In the genomic region with DNA sequence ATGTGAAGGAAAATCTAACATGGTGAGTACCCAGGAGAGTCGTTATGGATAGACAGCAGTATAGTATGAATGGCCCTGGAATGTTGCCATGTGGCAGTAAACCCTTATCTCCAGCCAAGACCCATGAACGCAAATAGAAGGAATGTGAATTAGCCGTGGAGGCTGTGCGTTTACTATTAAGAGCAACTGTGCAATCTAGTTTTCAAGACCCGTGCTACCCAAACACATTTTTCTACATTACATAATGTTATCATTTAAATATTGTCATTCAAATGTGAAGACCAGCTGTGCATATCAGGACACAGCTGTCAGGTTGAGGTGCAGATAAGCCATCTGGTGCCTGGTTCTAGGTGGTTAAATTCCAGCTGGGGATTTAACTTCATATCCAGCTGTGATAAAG, we compare ENCODE assay signal across 20 cellular contexts. TPM values are rescaled to one million over a fixed set of nuclear protein-coding genes. Genes with fewer than 3 reads are reported as not detected.
DNase-seq lines count a peak whose midpoint lies in the region; ATAC-seq, FAIRE-seq and TF ChIP-seq lines count a peak whose summit lies in the region.
"Had no signal": no experiment of that assay in that cellular context is flagged by ENCODE, and none has a peak within 500 bp of the region (broad histone marks: within the 10 kb centered on the region; RNA-seq: fewer than 3 reads in every experiment).

No MANE protein-coding gene starts in this region.

- CTCF ChIA-PET in IMR-90 (lab: Yijun Ruan, JAX) = no interaction called here

- WGBS in IMR-90 (ENCODE audit: extremely low coverage in 2 of 2, insufficient read length in 1 of 2), 2 experiments = no CpG with 5 or more reads among the region's 5 CpGs
- 60 to 76% methylated on average over 1 to 3 of the region's 5 CpGs for WGBS in mesodermal cell (ENCODE audit: insufficient coverage in 2 of 2), 2 experiments

- H3K9ac ChIP-seq in IMR-90 (ENCODE audit: low read depth, low read length) (no peak overlapping the region), astrocyte (ENCODE audit: low read length) (no peak overlapping the region)
- H3K9ac ChIP-seq: BLaER1 treated with 17β-estradiol and CSF1 and Interleukin-3, amounts not matched to agents 10 nM and 100 nM had no signal

- H3K36me3 Mint-ChIP-seq in astrocyte (ENCODE audit: low read depth, unreplicated experiment) = peaks cover 4% of the 10 kb centered on the region
- H3K36me3 Mint-ChIP-seq: natural killer cell; stimulated activated effector memory CD8-positive, alpha-beta T cell treated with anti-CD3 and anti-CD28 coated beads, Interleukin-12 subunit alpha, Interleukin-12 subunit beta, amount 100 ng/mL, for 72 hours had no signal

- no peak overlapping the region for H2BK5ac ChIP-seq in IMR-90 (ENCODE audit: low read depth, low read length, poor library complexity, severe bottlenecking)

- H3K27me3 Mint-ChIP-seq in astrocyte (ENCODE audit: low read depth, unreplicated experiment) = no peaks in the 10 kb centered on the region

- dilution Hi-C loops in IMR-90 (cut with HindIII; ENCODE audit: low sequenced_read_pairs, unreplicated experiment) = no loop called here

- no peak overlapping the region for H2BK120ac ChIP-seq in IMR-90 (ENCODE audit: low read depth, low read length)

- H2AK9ac ChIP-seq in IMR-90 (replicated peaks; ENCODE audit: low read depth, low read length, poor library complexity) = no peak overlapping the region

- no peak overlapping the region for H2AK5ac ChIP-seq in IMR-90 (ENCODE audit: low read depth, low read length)

- H3K27ac ChIP-seq in IMR-90 (ENCODE audit: insufficient read depth, low read length) (no peak overlapping the region), astrocyte (ENCODE audit: low read depth, low read length) (no peak overlapping the region), mesodermal cell (ENCODE audit: low read depth, low read length, severe bottlenecking) (peak overlapping the region; percentile 20)
- H3K27ac ChIP-seq: BLaER1 treated with 17β-estradiol and CSF1 and Interleukin-3, amounts not matched to agents 10 nM and 100 nM; left lung; uterus had no signal

- POLR2A ChIA-PET in IMR-90 (lab: Charles Lee; ENCODE audit: unreplicated experiment) = no interaction called here

- H4K91ac ChIP-seq in IMR-90 (ENCODE audit: insufficient read depth, low read depth, low read length) = no peak overlapping the region

- TF ChIP-seq RAD21 in IMR-90 (IDR thresholded peaks at IDR 0.05; ENCODE audit: low read length) = no peak

- H3K4me2 ChIP-seq in IMR-90 (ENCODE audit: low read depth, low read length) (no peak overlapping the region), astrocyte (ENCODE audit: low read length) (no peak overlapping the region)
- H3K4me2 ChIP-seq: BLaER1 treated with 17β-estradiol and CSF1 and Interleukin-3, amounts not matched to agents 10 nM and 100 nM had no signal

- H3K79me1 ChIP-seq in IMR-90 (ENCODE audit: low read depth in 1 of 2, low read length in 2 of 2) = no peaks in the 10 kb centered on the region; a peak in 1 of 4 replicates

- no peak overlapping the region for H4K8ac ChIP-seq in IMR-90 (ENCODE audit: low read depth in 2 of 2, low read length in 2 of 2)

- H4K20me1 ChIP-seq in IMR-90 (ENCODE audit: insufficient read depth, low read length) (no peaks in the 10 kb centered on the region), astrocyte (ENCODE audit: insufficient read depth, low read length) (no peaks in the 10 kb centered on the region)
- H4K20me1 ChIP-seq: BLaER1 treated with 17β-estradiol and CSF1 and Interleukin-3, amounts not matched to agents 10 nM and 100 nM had no signal

- BruUV-seq in IMR-90 (replicated peaks; lab: Mats Ljungman, UMichigan) = no TSS peak

- no peaks in the 10 kb centered on the region for H3K9me1 ChIP-seq in IMR-90 (ENCODE audit: insufficient read depth, low read length)

- FAIRE-seq in astrocyte (lab: Jason Lieb, UNC) = no peak
- FAIRE-seq: bronchial epithelial cell, endometrium had no signal

- no peak overlapping the region for H3K14ac ChIP-seq in IMR-90 (replicated peaks; ENCODE audit: low read depth, low read length)

- H2BK15ac ChIP-seq in IMR-90 (ENCODE audit: low read depth, low read length) = no peak overlapping the region

- no peaks in the 10 kb centered on the region for H3K9me3 ChIP-seq in BE2C
- H3K9me3 ChIP-seq in IMR-90 (ENCODE audit: control insufficient read depth, insufficient read depth, low read length) = no peaks in the 10 kb centered on the region
- H3K9me3 ChIP-seq in astrocyte (ENCODE audit: insufficient read depth, low read depth, low read length) = no peaks in the 10 kb centered on the region
- no peaks in the 10 kb centered on the region for H3K9me3 ChIP-seq in mesodermal cell (ENCODE audit: control insufficient read depth, low read length)
- H3K9me3 ChIP-seq: BLaER1 treated with 17β-estradiol and CSF1 and Interleukin-3, amounts not matched to agents 10 nM and 100 nM; left lung; uterus had no signal

- intact Hi-C loops in IMR-90 (cut with micrococcal nuclease) = no loop called here

- TF ChIP-seq POLR2A in IMR-90 (IDR thresholded peaks at IDR 0.05; ENCODE audit: low read depth, low read length) = no peak

- ATAC-seq in IMR-90 (ENCODE audit: low read depth) (peak; percentile 78), HG03196 (IDR thresholded peaks at IDR 0.05; ENCODE audit: unreplicated experiment) (no peak)
- ATAC-seq: left lung; natural killer cell; stimulated activated effector memory CD8-positive, alpha-beta T cell treated with anti-CD3 and anti-CD28 coated beads, Interleukin-12 subunit alpha, Interleukin-12 subunit beta, amount 100 ng/mL, for 72 hours had no signal

- H2AFZ ChIP-seq in IMR-90 (replicated peaks; ENCODE audit: low read length, poor library complexity) (no peak overlapping the region), astrocyte (ENCODE audit: low read depth, low read length) (no peak overlapping the region)

- no peak overlapping the region for H3K4me3 Mint-ChIP-seq in astrocyte (ENCODE audit: unreplicated experiment)
- H3K4me3 Mint-ChIP-seq: activated T-helper 1 cell treated with anti-CD3 and anti-CD28 coated beads, Interleukin-12 subunit alpha, Interleukin-12 subunit beta, Interleukin-2, Interleukin-4 antibody, amounts not matched to agents 30 ng/mL and 10 ng/mL and 1 ng/mL, durations not matched to agents 14 hours and 24 hours and 36 hours; natural killer cell; stimulated activated effector memory CD8-positive, alpha-beta T cell treated with anti-CD3 and anti-CD28 coated beads, Interleukin-12 subunit alpha, Interleukin-12 subunit beta, amount 100 ng/mL, for 72 hours had no signal

- H3K4ac ChIP-seq in IMR-90 (ENCODE audit: low read depth, low read length) = no peak overlapping the region

- no peaks in the 10 kb centered on the region for H3K27me3 ChIP-seq in BE2C
- no peaks in the 10 kb centered on the region for H3K27me3 ChIP-seq in IMR-90 (ENCODE audit: control insufficient read depth, insufficient read depth, low read length)
- no peaks in the 10 kb centered on the region for H3K27me3 ChIP-seq in astrocyte (ENCODE audit: insufficient read depth, low read length)
- H3K27me3 ChIP-seq: BLaER1 treated with 17β-estradiol and CSF1 and Interleukin-3, amounts not matched to agents 10 nM and 100 nM; left lung; uterus had no signal

- no peaks in the 10 kb centered on the region for H3K79me2 ChIP-seq in astrocyte (ENCODE audit: insufficient read depth, low read length)

- H3K36me3 ChIP-seq in BE2C (no peaks in the 10 kb centered on the region), IMR-90 (ENCODE audit: control insufficient read depth, insufficient read depth, low read length) (no peaks in the 10 kb centered on the region), astrocyte (ENCODE audit: insufficient read depth, low read length) (no peaks in the 10 kb centered on the region), mesodermal cell (ENCODE audit: control insufficient read depth, insufficient read depth, low read length) (no peaks in the 10 kb centered on the region)
- H3K36me3 ChIP-seq: BLaER1 treated with 17β-estradiol and CSF1 and Interleukin-3, amounts not matched to agents 10 nM and 100 nM; left lung; uterus had no signal

- no peak overlapping the region for H2BK20ac ChIP-seq in IMR-90 (ENCODE audit: low read depth, low read length)

- no peaks in the 10 kb centered on the region for H3K9me3 Mint-ChIP-seq in astrocyte (ENCODE audit: unreplicated experiment)
- H3K9me3 Mint-ChIP-seq: activated T-helper 1 cell treated with anti-CD3 and anti-CD28 coated beads, Interleukin-12 subunit alpha, Interleukin-12 subunit beta, Interleukin-2, Interleukin-4 antibody, amounts not matched to agents 30 ng/mL and 10 ng/mL and 1 ng/mL, durations not matched to agents 14 hours and 24 hours and 36 hours; natural killer cell; stimulated activated effector memory CD8-positive, alpha-beta T cell treated with anti-CD3 and anti-CD28 coated beads, Interleukin-12 subunit alpha, Interleukin-12 subunit beta, amount 100 ng/mL, for 72 hours had no signal

- H4K5ac ChIP-seq in IMR-90 (ENCODE audit: low read depth, low read length) = no peak overlapping the region

- H3K4me1 ChIP-seq in BE2C (peaks cover 3% of the 10 kb centered on the region; the same call in 1 of the 2 replicates), IMR-90 (ENCODE audit: control insufficient read depth, insufficient read depth, low read length) (peaks cover 2% of the 10 kb centered on the region; the same call in 1 of the 2 replicates), astrocyte (ENCODE audit: insufficient read depth, low read length) (no peaks in the 10 kb centered on the region), mesodermal cell (ENCODE audit: control insufficient read depth, insufficient read depth, low read length, poor library complexity, severe bottlenecking) (no peaks in the 10 kb centered on the region)
- H3K4me1 ChIP-seq: BLaER1 treated with 17β-estradiol and CSF1 and Interleukin-3, amounts not matched to agents 10 nM and 100 nM; left lung; uterus had no signal

- DNase-seq in BE2C (peak; percentile 14), IMR-90 (peak; percentile 81), astrocyte (ENCODE audit: low read depth) (peak; percentile 69), activated gamma-delta T cell (lab: John Stamatoyannopoulos, UW) (no peak), COLO668 (lab: John Stamatoyannopoulos, UW; ENCODE audit: unreplicated experiment) (no peak), DMS53 (lab: John Stamatoyannopoulos, UW) (no peak)
- DNase-seq: activated CD4-positive, alpha-beta T cell treated with anti-CD3 and anti-CD28 coated beads for 48 hours; KG1; left lung; natural killer cell; stimulated activated CD4-positive, alpha-beta T cell treated with anti-CD3 and anti-CD28 coated beads, Interleukin-4, amount 100 ng/mL, for 1 hour; T-helper 1 cell; uterus had no signal

- H3K4me1 Mint-ChIP-seq in astrocyte (ENCODE audit: low read depth, unreplicated experiment) = peaks cover 12% of the 10 kb centered on the region
- H3K4me1 Mint-ChIP-seq: natural killer cell; stimulated activated effector memory CD8-positive, alpha-beta T cell treated with anti-CD3 and anti-CD28 coated beads, Interleukin-12 subunit alpha, Interleukin-12 subunit beta, amount 100 ng/mL, for 72 hours had no signal

- no peak overlapping the region for H3K18ac ChIP-seq in IMR-90 (ENCODE audit: low read depth, low read length)

- no peak overlapping the region for H3K56ac ChIP-seq in IMR-90 (ENCODE audit: extremely low read depth, insufficient read depth, low read length)

- TF ChIP-seq CTCF in BE2C (IDR thresholded peaks at IDR 0.05; ENCODE audit: low read depth, low read length) (no peak), IMR-90 (conservative IDR thresholded peaks at IDR 0.05; ENCODE audit: low read depth, low read length) (no peak), astrocyte (IDR thresholded peaks at IDR 0.05; ENCODE audit: insufficient read depth, low read depth, low read length) (no peak)

- H3K23ac ChIP-seq in IMR-90 (ENCODE audit: low read depth, low read length) = no peak overlapping the region

- H3K4me3 ChIP-seq in BE2C (ENCODE audit: low read depth, low read length) (no peak overlapping the region), IMR-90 (ENCODE audit: insufficient read depth, low read depth, low read length) (no peak overlapping the region), astrocyte (ENCODE audit: insufficient read depth, low read depth, low read length) (no peak overlapping the region), mesodermal cell (ENCODE audit: extremely low read depth, insufficient read depth, low read length, poor library complexity, severe bottlenecking) (no peak overlapping the region)
- H3K4me3 ChIP-seq: BLaER1 treated with 17β-estradiol and CSF1 and Interleukin-3, amounts not matched to agents 10 nM and 100 nM; left lung; uterus had no signal

- in situ Hi-C loops in IMR-90 (cut with MboI; ENCODE audit: low sequenced_read_pairs) = no loop called here

- H3K27ac Mint-ChIP-seq in astrocyte (ENCODE audit: unreplicated experiment) = no peak overlapping the region
- H3K27ac Mint-ChIP-seq: activated T-helper 1 cell treated with anti-CD3 and anti-CD28 coated beads, Interleukin-12 subunit alpha, Interleukin-12 subunit beta, Interleukin-2, Interleukin-4 antibody, amounts not matched to agents 30 ng/mL and 10 ng/mL and 1 ng/mL, durations not matched to agents 14 hours and 24 hours and 36 hours; natural killer cell; stimulated activated effector memory CD8-positive, alpha-beta T cell treated with anti-CD3 and anti-CD28 coated beads, Interleukin-12 subunit alpha, Interleukin-12 subunit beta, amount 100 ng/mL, for 72 hours had no signal

RNA-seq across cellular contexts. Expression of a gene that starts 13.4 kb away (rescaled TPM):
- 10.8 TPM for polyA plus RNA-seq in BE2C (2012; ENCODE audit: insufficient read depth, insufficient read length, low read depth)
- total RNA-seq in IMR-90 (2012; rRNA removed) (35.8 and 38.5 TPM in 2 replicates), astrocyte (15.1 and 17.1 TPM in 2 replicates)
- polyA plus RNA-seq in IMR-90 (2012; rRNA removed) = 24.7 and 26.3 TPM in 2 replicates
- 21.4 and 27.6 TPM in 2 replicates for polyA plus RNA-seq in IMR-90 (2012; cell fraction: cytosol; rRNA removed)
- polyA plus RNA-seq in IMR-90 (2012; cell fraction: nucleus; rRNA removed; ENCODE audit: low replicate concordance) = 9.2 and 18.4 TPM in 2 replicates
- polyA plus RNA-seq in mesodermal cell (2013, experiment 1 of 2) = 6.2 TPM
- 5.9 TPM for polyA plus RNA-seq in mesodermal cell (2013, experiment 2 of 2)

Comparison
In these comparisons a context has a peak if more than half of its experiments do, and no peak if none do; other contexts are left out.
1. DNase-seq: peak in BE2C (single experiment), IMR-90 (single experiment) and astrocyte (single experiment); none in activated gamma-delta T cell (single experiment), COLO668 (single experiment) and DMS53 (single experiment).